Comparison of ENCODE assay signal across 8 cellular contexts in genomic region chr17:57948555-57949420, GRCh38. TPM values are rescaled to one million over a fixed set of nuclear protein-coding genes. Genes with fewer than 3 reads are reported as not detected.
DNase-seq lines count a peak whose midpoint lies in the region; ATAC-seq and TF ChIP-seq lines count a peak whose summit lies in the region.

No MANE protein-coding gene starts in this region.

- ATAC-seq in activated naive CD4-positive, alpha-beta T cell treated with anti-CD3 and anti-CD28 coated beads, Interleukin-2, amount 50 U/mL, for 72 hours: peak; percentile 67 to 85
- peak; percentile 53 for ATAC-seq in stimulated activated naive CD8-positive, alpha-beta T cell treated with anti-CD3 and anti-CD28 coated beads, Interleukin-15, Interleukin-2, amounts not matched to agents 100 U/mL and 50 U/mL, for 24 hours

- no peaks in the 10 kb centered on the region for H3K36me3 Mint-ChIP-seq in activated naive CD4-positive, alpha-beta T cell treated with anti-CD3 and anti-CD28 coated beads, Interleukin-2, amount 50 U/mL, for 72 hours

- peak overlapping the region in 1 of 2 donors; percentile 18 for H3K27ac Mint-ChIP-seq in activated naive CD4-positive, alpha-beta T cell treated with anti-CD3 and anti-CD28 coated beads, Interleukin-2, amount 50 U/mL, for 72 hours

- H3K36me3 ChIP-seq in testis (ENCODE audit: low read depth, missing control alignments): no peaks in the 10 kb centered on the region

- DNase-seq in AG04449 (ENCODE audit: low read depth, low spot score) (peak; percentile 98), HS-5 (ENCODE audit: low read depth) (peak; percentile 99), hepatic stellate cell (ENCODE audit: low spot score) (peak; percentile 90), testis (no peak), T-helper 9 cell (no peak)
- no peak for DNase-seq in activated naive CD4-positive, alpha-beta T cell treated with anti-CD3 and anti-CD28 coated beads, Interleukin-2, amount 50 U/mL, for 72 hours (ENCODE audit: low spot score in 2 of 2)
- DNase-seq in stimulated activated naive CD8-positive, alpha-beta T cell treated with anti-CD3 and anti-CD28 coated beads, Interleukin-15, Interleukin-2, amounts not matched to agents 100 U/mL and 50 U/mL, for 24 hours: no peak
- no peak for DNase-seq in activated CD4-positive, alpha-beta T cell treated with anti-CD3 and anti-CD28 coated beads for 4 hours

- H3K4me3 ChIP-seq in AG04449 (ENCODE audit: low read depth, low read length) (peak overlapping the region; percentile 16), testis (no peak overlapping the region)

- H3K9me3 ChIP-seq in testis: no peaks in the 10 kb centered on the region

- H3K27ac ChIP-seq in testis: peak overlapping the region in 1 of 2 donors; percentile 1

- WGBS in testis, 2 donors: 69 to 72% methylated on average over 5 of the region's 5 CpGs

- H3K9me3 Mint-ChIP-seq in activated naive CD4-positive, alpha-beta T cell treated with anti-CD3 and anti-CD28 coated beads, Interleukin-2, amount 50 U/mL, for 72 hours: no peaks in the 10 kb centered on the region

- H3K4me1 ChIP-seq in testis: peaks cover 17% of the 10 kb centered on the region

- TF ChIP-seq CTCF in AG04449 (IDR thresholded peaks at IDR 0.05; ENCODE audit: insufficient read depth, low read length, missing control alignments) (no peak), testis (IDR thresholded peaks at IDR 0.05) (no peak)

- intact Hi-C loops in testis (cut with DNase I; ENCODE audit: low total_unique reads): no loop called here

- TF ChIP-seq POLR2A in testis (IDR thresholded peaks at IDR 0.05): no peak

- POLR2A ChIA-PET in AG04449 (lab: Yijun Ruan, JAX): interaction anchor here (0.5 to 3.7 kb wide), 15 partner anchors 12 to 96 kb away, joined by 3 to 24 read pairs (median 4); partner anchors contain the start of gene VEZF1

- no peaks in the 10 kb centered on the region for H3K27me3 ChIP-seq in testis

- CTCF ChIA-PET in AG04449 (lab: Yijun Ruan, JAX): interaction anchor here (0.7 to 6.4 kb wide), 11 partner anchors 10 to 89 kb away, joined by 3 to 47 read pairs (median 4); no protein-coding TSS in a partner anchor

RNA-seq across cellular contexts. Expression of gene CUEDC1, which starts 6.4 kb away (rescaled TPM):
- total RNA-seq in activated naive CD4-positive, alpha-beta T cell treated with anti-CD3 and anti-CD28 coated beads, Interleukin-2, amount 50 U/mL, for 72 hours: under 1 TPM in 1 of 2 donors, not detected in 1; 0.84 TPM
- 1 to 10 TPM; 6.5 to 8.6 TPM for total RNA-seq in testis
- polyA plus RNA-seq in testis (ENCODE audit: insufficient read depth, low read depth, low replicate concordance): 13.3 TPM

RNA-seq across cellular contexts. Expression of gene VEZF1, which starts 39.3 kb away (rescaled TPM):
- 10 to 100 TPM; 23.1 to 31.3 TPM for total RNA-seq in activated naive CD4-positive, alpha-beta T cell treated with anti-CD3 and anti-CD28 coated beads, Interleukin-2, amount 50 U/mL, for 72 hours
- 10 to 100 TPM; 58.6 TPM for total RNA-seq in testis
- polyA plus RNA-seq in testis (ENCODE audit: insufficient read depth, low read depth, low replicate concordance): 54.8 TPM

RNA-seq across cellular contexts. Expression of gene SRSF1, which starts 58.3 kb away (rescaled TPM):
- total RNA-seq in activated naive CD4-positive, alpha-beta T cell treated with anti-CD3 and anti-CD28 coated beads, Interleukin-2, amount 50 U/mL, for 72 hours: 100 to 1,000 TPM; 188 to 351 TPM
- 100 to 1,000 TPM; 150 to 159 TPM for total RNA-seq in testis
- 128 TPM for polyA plus RNA-seq in testis (ENCODE audit: insufficient read depth, low read depth, low replicate concordance)

Comparison
In these comparisons a context has a peak if more than half of its experiments do, and no peak if none do; other contexts are left out.
1. DNase-seq: peak in AG04449 (single experiment), HS-5 (single experiment) and hepatic stellate cell (single experiment); none in activated naive CD4-positive, alpha-beta T cell treated with anti-CD3 and anti-CD28 coated beads, Interleukin-2, amount 50 U/mL, for 72 hours (0 of 2), stimulated activated naive CD8-positive, alpha-beta T cell treated with anti-CD3 and anti-CD28 coated beads, Interleukin-15, Interleukin-2, amounts not matched to agents 100 U/mL and 50 U/mL, for 24 hours (single experiment), testis (single experiment), T-helper 9 cell (single experiment) and activated CD4-positive, alpha-beta T cell treated with anti-CD3 and anti-CD28 coated beads for 4 hours (0 of 2).
2. RNA of gene CUEDC1, which starts 6.4 kb away (total RNA-seq): 6.5 to 8.6 TPM in testis; 0.84 TPM in activated naive CD4-positive, alpha-beta T cell treated with anti-CD3 and anti-CD28 coated beads, Interleukin-2, amount 50 U/mL, for 72 hours; every median in the first group is over 4 times any median in the second.